Comparison of ENCODE assay signal across 1 cellular context in the genomic region with DNA sequence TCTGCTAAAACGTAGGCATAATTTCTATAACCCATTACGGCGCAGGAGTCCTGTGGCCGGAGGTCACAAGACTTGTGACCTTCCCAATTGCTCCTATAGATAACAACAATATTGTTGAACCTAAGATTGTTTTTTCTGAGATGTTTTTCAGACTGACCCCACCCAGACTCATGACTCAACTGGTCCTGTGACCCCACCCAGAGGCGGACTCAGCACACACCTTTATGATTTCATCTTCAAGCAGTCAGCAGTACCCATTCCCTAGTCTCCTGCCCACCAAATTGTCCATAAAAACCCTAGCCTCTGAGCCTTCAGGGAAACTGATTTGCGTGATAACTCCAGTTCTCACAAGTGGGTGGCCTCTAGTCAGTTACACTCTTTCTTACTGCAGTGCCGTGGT.
TF ChIP-seq lines count a peak whose summit lies in the region.

No MANE protein-coding gene starts in this region.

TF ChIP-seq in GM23338, 12 proteins besides CTCF, POLR2A, EP300 and RAD21 (continued from another document):
- TF ChIP-seq, protein P1, sequence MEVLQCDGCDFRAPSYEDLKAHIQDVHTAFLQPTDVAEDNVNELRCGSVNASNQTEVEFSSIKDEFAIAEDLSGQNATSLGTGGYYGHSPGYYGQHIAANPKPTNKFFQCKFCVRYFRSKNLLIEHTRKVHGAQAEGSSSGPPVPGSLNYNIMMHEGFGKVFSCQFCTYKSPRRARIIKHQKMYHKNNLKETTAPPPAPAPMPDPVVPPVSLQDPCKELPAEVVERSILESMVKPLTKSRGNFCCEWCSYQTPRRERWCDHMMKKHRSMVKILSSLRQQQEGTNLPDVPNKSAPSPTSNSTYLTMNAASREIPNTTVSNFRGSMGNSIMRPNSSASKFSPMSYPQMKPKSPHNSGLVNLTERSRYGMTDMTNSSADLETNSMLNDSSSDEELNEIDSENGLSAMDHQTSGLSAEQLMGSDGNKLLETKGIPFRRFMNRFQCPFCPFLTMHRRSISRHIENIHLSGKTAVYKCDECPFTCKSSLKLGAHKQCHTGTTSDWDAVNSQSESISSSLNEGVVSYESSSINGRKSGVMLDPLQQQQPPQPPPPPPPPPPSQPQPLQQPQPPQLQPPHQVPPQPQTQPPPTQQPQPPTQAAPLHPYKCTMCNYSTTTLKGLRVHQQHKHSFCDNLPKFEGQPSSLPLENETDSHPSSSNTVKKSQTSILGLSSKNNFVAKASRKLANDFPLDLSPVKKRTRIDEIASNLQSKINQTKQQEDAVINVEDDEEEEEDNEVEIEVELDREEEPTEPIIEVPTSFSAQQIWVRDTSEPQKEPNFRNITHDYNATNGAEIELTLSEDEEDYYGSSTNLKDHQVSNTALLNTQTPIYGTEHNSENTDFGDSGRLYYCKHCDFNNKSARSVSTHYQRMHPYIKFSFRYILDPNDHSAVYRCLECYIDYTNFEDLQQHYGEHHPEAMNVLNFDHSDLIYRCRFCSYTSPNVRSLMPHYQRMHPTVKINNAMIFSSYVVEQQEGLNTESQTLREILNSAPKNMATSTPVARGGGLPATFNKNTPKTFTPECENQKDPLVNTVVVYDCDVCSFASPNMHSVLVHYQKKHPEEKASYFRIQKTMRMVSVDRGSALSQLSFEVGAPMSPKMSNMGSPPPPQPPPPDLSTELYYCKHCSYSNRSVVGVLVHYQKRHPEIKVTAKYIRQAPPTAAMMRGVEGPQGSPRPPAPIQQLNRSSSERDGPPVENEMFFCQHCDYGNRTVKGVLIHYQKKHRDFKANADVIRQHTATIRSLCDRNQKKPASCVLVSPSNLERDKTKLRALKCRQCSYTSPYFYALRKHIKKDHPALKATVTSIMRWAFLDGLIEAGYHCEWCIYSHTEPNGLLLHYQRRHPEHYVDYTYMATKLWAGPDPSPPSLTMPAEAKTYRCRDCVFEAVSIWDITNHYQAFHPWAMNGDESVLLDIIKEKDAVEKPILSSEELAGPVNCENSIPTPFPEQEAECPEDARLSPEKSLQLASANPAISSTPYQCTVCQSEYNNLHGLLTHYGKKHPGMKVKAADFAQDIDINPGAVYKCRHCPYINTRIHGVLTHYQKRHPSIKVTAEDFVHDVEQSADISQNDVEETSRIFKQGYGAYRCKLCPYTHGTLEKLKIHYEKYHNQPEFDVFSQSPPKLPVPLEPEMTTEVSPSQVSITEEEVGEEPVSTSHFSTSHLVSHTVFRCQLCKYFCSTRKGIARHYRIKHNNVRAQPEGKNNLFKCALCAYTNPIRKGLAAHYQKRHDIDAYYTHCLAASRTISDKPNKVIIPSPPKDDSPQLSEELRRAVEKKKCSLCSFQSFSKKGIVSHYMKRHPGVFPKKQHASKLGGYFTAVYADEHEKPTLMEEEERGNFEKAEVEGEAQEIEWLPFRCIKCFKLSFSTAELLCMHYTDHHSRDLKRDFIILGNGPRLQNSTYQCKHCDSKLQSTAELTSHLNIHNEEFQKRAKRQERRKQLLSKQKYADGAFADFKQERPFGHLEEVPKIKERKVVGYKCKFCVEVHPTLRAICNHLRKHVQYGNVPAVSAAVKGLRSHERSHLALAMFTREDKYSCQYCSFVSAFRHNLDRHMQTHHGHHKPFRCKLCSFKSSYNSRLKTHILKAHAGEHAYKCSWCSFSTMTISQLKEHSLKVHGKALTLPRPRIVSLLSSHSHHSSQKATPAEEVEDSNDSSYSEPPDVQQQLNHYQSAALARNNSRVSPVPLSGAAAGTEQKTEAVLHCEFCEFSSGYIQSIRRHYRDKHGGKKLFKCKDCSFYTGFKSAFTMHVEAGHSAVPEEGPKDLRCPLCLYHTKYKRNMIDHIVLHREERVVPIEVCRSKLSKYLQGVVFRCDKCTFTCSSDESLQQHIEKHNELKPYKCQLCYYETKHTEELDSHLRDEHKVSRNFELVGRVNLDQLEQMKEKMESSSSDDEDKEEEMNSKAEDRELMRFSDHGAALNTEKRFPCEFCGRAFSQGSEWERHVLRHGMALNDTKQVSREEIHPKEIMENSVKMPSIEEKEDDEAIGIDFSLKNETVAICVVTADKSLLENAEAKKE (CRISPR knock-in tag; IDR thresholded peaks at IDR 0.05): no peak
- no peak for TF ChIP-seq ZNF331 (CRISPR knock-in tag; IDR thresholded peaks at IDR 0.05; ENCODE audit: low read depth)
